In genomic region chr3:44915702-44916438, GRCh38 we compare ENCODE assay signal across 14 cellular contexts. TPM values are rescaled to one million over a fixed set of nuclear protein-coding genes. Genes with fewer than 3 reads are reported as not detected.
DNase-seq lines count a peak whose midpoint lies in the region; ATAC-seq and TF ChIP-seq lines count a peak whose summit lies in the region.
"Had no signal": no experiment of that assay in that cellular context is flagged by ENCODE, and none has a peak within 500 bp of the region (broad histone marks: within the 10 kb centered on the region; RNA-seq: fewer than 3 reads in every experiment).

No MANE protein-coding gene starts in this region.

- no peaks in the 10 kb centered on the region for H3K27me3 ChIP-seq in GM23248 (replicated peaks; ENCODE audit: insufficient read depth)
- H3K27me3 ChIP-seq: colonic mucosa, gastrocnemius medialis had no signal

- H3K4me3 ChIP-seq in GM23248: no peak overlapping the region
- H3K4me3 ChIP-seq in fibroblast of the aortic adventitia (ENCODE audit: low read depth, low read length): no peak overlapping the region
- H3K4me3 ChIP-seq in mesodermal cell (ENCODE audit: extremely low read depth, insufficient read depth, low read length, poor library complexity, severe bottlenecking): no peak overlapping the region
- H3K4me3 ChIP-seq: colonic mucosa, gastrocnemius medialis had no signal

- no peak for ATAC-seq in HG02623 (IDR thresholded peaks at IDR 0.05; ENCODE audit: unreplicated experiment)
- ATAC-seq: gastrocnemius medialis had no signal

- no peaks in the 10 kb centered on the region for H3K36me3 ChIP-seq in GM23248 (ENCODE audit: low read depth)
- H3K36me3 ChIP-seq in mesodermal cell (ENCODE audit: control insufficient read depth, insufficient read depth, low read length): peaks cover 5% of the 10 kb centered on the region
- H3K36me3 ChIP-seq: colonic mucosa, gastrocnemius medialis had no signal

- DNase-seq in GM23248 (peak; percentile 22), RWPE1 (ENCODE audit: low spot score) (no peak), fibroblast of the aortic adventitia (ENCODE audit: low read depth) (peak; percentile 10), NCI-H1930 (lab: John Stamatoyannopoulos, UW) (no peak)
- no peak for DNase-seq in activated CD4-positive, CD25-positive, alpha-beta regulatory T cell treated with anti-CD3 and anti-CD28 coated beads, Interleukin-2, amount 50 U/mL, for 72 hours
- DNase-seq: colonic mucosa, COR-L47, gastrocnemius medialis, kidney glomerular epithelial cell, NCI-H2081 treated with DMSO at 0.1 percent for 48 hours, NCI-H774, SIG-M5 had no signal

- 79 to 88% methylated on average over 8 of the region's 8 CpGs for WGBS in GM23248 (ENCODE audit: low coverage in 1 of 2, low lambda C conversion rate in 2 of 2, missing lambda C conversion rate in 2 of 2), 2 experiments
- WGBS in mesodermal cell (ENCODE audit: insufficient coverage in 2 of 2), 2 experiments: 90 to 92% methylated on average over 6 of the region's 8 CpGs

- H2AFZ ChIP-seq in GM23248: no peak overlapping the region

- H3K79me2 ChIP-seq in GM23248 (ENCODE audit: insufficient read depth): no peaks in the 10 kb centered on the region

- no peaks in the 10 kb centered on the region for H3K4me1 ChIP-seq in GM23248 (ENCODE audit: insufficient read depth)
- no peaks in the 10 kb centered on the region for H3K4me1 ChIP-seq in mesodermal cell (ENCODE audit: control insufficient read depth, insufficient read depth, low read length, poor library complexity, severe bottlenecking)
- H3K4me1 ChIP-seq: colonic mucosa, gastrocnemius medialis had no signal

- POLR2A ChIA-PET in RWPE1 (lab: Yijun Ruan, JAX; ENCODE audit: low non-redundant PET): no interaction called here

- in situ Hi-C loops in GM23248 (cut with MboI): loop anchor here (10.0 kb wide), 1 partner anchor 381 kb away; no protein-coding TSS in a partner anchor

- no peaks in the 10 kb centered on the region for H4K20me1 ChIP-seq in GM23248 (ENCODE audit: insufficient read depth)

- H3K4me2 ChIP-seq in GM23248 (ENCODE audit: unreplicated experiment): no peak overlapping the region

- H3K27ac ChIP-seq in GM23248 (no peak overlapping the region), RWPE1 (0 out of 2 replicates have a peak overlapping the region, but pooled peaks have one; percentile 11), mesodermal cell (ENCODE audit: low read depth, low read length, severe bottlenecking) (peak overlapping the region; percentile 49)
- H3K27ac ChIP-seq: colonic mucosa, gastrocnemius medialis had no signal

- no peaks in the 10 kb centered on the region for H3K9me2 ChIP-seq in GM23248 (ENCODE audit: insufficient read depth)

- TF ChIP-seq CTCF in RWPE1 (conservative IDR thresholded peaks at IDR 0.05; ENCODE audit: low read depth) (no peak), fibroblast of the aortic adventitia (IDR thresholded peaks at IDR 0.05; ENCODE audit: insufficient read depth, low read length) (no peak)

- CTCF ChIA-PET in RWPE1 (lab: Yijun Ruan, JAX): interaction anchor here (0.6 kb wide), 1 partner anchor 38 kb away, joined by 3 read pairs; no protein-coding TSS in a partner anchor

- H3K9ac ChIP-seq in GM23248: no peak overlapping the region

- no peaks in the 10 kb centered on the region for H3K9me3 ChIP-seq in GM23248 (ENCODE audit: low read depth)
- no peaks in the 10 kb centered on the region for H3K9me3 ChIP-seq in mesodermal cell (ENCODE audit: control insufficient read depth, low read length)
- H3K9me3 ChIP-seq: colonic mucosa, gastrocnemius medialis had no signal

- no peaks in the 10 kb centered on the region for H3F3A ChIP-seq in GM23248 (ENCODE audit: insufficient read depth)

RNA-seq across cellular contexts. Expression of gene TGM4, which starts 41.5 kb away (rescaled TPM):
- total RNA-seq in GM23248 (2014; rRNA removed; shearing (Covaris generic)): not detected in 2 replicates
- not detected in 2 replicates for polyA plus RNA-seq in GM23248 (2016; fragmentation: Nextera tagmentation; extraction: Ambion mirVana)
- not detected in 2 replicates for total RNA-seq in fibroblast of the aortic adventitia (ENCODE audit: low replicate concordance)
- polyA plus RNA-seq in mesodermal cell (2013, experiment 1 of 2): not detected
- polyA plus RNA-seq in mesodermal cell (2013, experiment 2 of 2): 0.10 TPM
- total RNA-seq: colonic mucosa, gastrocnemius medialis had no signal

RNA-seq across cellular contexts. Expression of gene TMEM42, which starts 54.2 kb away (rescaled TPM):
- 23.2 and 33.8 TPM in 2 replicates for total RNA-seq in GM23248 (2014; rRNA removed; shearing (Covaris generic))
- 34.2 and 35.0 TPM in 2 replicates for polyA plus RNA-seq in GM23248 (2016; fragmentation: Nextera tagmentation; extraction: Ambion mirVana)
- total RNA-seq in fibroblast of the aortic adventitia (ENCODE audit: low replicate concordance): 13.7 and 20.5 TPM in 2 replicates
- polyA plus RNA-seq in mesodermal cell (2013, experiment 1 of 2): 14.0 TPM
- polyA plus RNA-seq in mesodermal cell (2013, experiment 2 of 2): 13.1 TPM

Comparison
In these comparisons a context has a peak if more than half of its experiments do, and no peak if none do; other contexts are left out.
1. DNase-seq: peak in GM23248 (single experiment) and fibroblast of the aortic adventitia (single experiment); none in RWPE1 (single experiment), NCI-H1930 (0 of 2) and activated CD4-positive, CD25-positive, alpha-beta regulatory T cell treated with anti-CD3 and anti-CD28 coated beads, Interleukin-2, amount 50 U/mL, for 72 hours (single experiment).